Comparison of ENCODE assay signal across 18 cellular contexts in the genomic region with DNA sequence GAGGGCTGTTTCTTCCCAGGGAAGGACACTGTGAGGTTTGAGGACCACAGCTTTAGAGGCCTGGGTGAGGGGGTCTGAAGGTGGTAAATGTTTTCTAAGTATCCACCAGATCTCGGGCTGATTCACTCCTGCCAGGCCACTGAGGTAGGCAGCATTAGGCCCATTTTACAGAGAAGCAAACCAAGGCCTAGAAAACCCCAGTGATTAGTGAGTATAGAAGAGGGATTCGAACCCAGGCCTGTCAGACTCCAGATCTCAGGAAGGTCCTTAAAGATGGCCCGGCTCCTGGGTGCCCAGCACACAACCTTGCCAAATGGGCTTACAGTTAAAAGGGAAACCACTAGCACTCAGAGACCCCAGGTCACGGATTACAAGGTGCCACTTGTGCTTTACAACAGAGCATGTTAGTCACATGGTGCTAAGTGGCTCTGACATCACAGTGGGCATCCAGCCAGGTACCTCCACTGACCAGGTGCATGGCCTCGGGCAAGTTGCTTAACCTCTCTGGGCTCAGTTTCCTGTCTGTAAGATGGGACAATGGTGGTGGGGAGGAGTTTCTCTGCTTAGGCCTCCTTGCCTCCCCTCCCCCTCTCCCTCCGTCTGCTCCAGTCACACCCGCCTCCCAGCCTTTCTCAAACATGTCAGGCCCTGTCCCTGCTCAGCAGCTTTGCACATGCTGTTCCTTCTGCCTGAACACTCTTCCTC. TPM values are rescaled to one million over a fixed set of nuclear protein-coding genes. Genes with fewer than 3 reads are reported as not detected.
DNase-seq lines count a peak whose midpoint lies in the region; ATAC-seq and TF ChIP-seq lines count a peak whose summit lies in the region.
"Had no signal": no experiment of that assay in that cellular context is flagged by ENCODE, and none has a peak within 500 bp of the region (broad histone marks: within the 10 kb centered on the region; RNA-seq: fewer than 3 reads in every experiment).

No MANE protein-coding gene starts in this region.

- no TSS peak for BruUV-seq in PC-3 (replicated peaks; lab: Mats Ljungman, UMichigan)

- no peaks in the 10 kb centered on the region for H3K36me3 ChIP-seq in HEK293 (ENCODE audit: control insufficient read depth in 2 of 2, insufficient read depth in 1 of 2, low read length in 2 of 2)
- no peaks in the 10 kb centered on the region for H3K36me3 ChIP-seq in PC-3 (ENCODE audit: low read depth, low read length)
- no peaks in the 10 kb centered on the region for H3K36me3 ChIP-seq in mesenchymal stem cell (ENCODE audit: control insufficient read depth in 1 of 2, insufficient read depth in 2 of 2, low read depth in 1 of 2, low read length in 2 of 2)
- H3K36me3 ChIP-seq: right atrium auricular region, upper lobe of left lung, WERI-Rb-1 had no signal

- H3K9me3 Mint-ChIP-seq in chondrocyte (ENCODE audit: low read depth): peaks cover 2% of the 10 kb centered on the region

- H3K9me3 ChIP-seq in HEK293 (ENCODE audit: control insufficient read depth, insufficient read depth, low read depth, low read length) (no peaks in the 10 kb centered on the region), PC-3 (ENCODE audit: low read length) (no peaks in the 10 kb centered on the region), mesenchymal stem cell (ENCODE audit: control insufficient read depth, low read length) (peaks cover 3% of the 10 kb centered on the region)
- H3K9me3 ChIP-seq: right atrium auricular region, upper lobe of left lung had no signal

- intact Hi-C loops in PC-3 (cut with micrococcal nuclease): no loop called here

- no peak overlapping the region for H2BK120ac ChIP-seq in mesenchymal stem cell (ENCODE audit: low read depth, low read length)

- 78% methylated on average over 7 of the region's 7 CpGs for WGBS in mesenchymal stem cell

- no peaks in the 10 kb centered on the region for H3K27me3 ChIP-seq in PC-3 (ENCODE audit: low read length)
- H3K27me3 ChIP-seq in mesenchymal stem cell (ENCODE audit: control insufficient read depth in 1 of 2, insufficient read depth in 1 of 2, low read length in 2 of 2): peaks cover 24 to 75% of the 10 kb centered on the region in 2 experiments
- H3K27me3 ChIP-seq: right atrium auricular region, upper lobe of left lung had no signal

- H3K36me3 Mint-ChIP-seq in chondrocyte (ENCODE audit: low read depth): no peaks in the 10 kb centered on the region
- H3K36me3 Mint-ChIP-seq: activated CD8-positive, alpha-beta memory T cell treated with anti-CD3 and anti-CD28 coated beads, Interleukin-2, amount 10 ng/mL, durations not matched to agents 7 days and 5 days had no signal

- no peak for TF ChIP-seq POLR2A in erythroblast (IDR thresholded peaks at IDR 0.05; ENCODE audit: low read length)

- POLR2A ChIA-PET in HEK293 (lab: Yijun Ruan, JAX): no interaction called here
- POLR2A ChIA-PET in PC-3 (lab: Charles Lee; ENCODE audit: unreplicated experiment): no interaction called here

- CTCF ChIA-PET in HEK293 (lab: Yijun Ruan, JAX): no interaction called here
- CTCF ChIA-PET in PC-3 (lab: Charles Lee): no interaction called here

- H3K27ac Mint-ChIP-seq in chondrocyte (ENCODE audit: unreplicated experiment): no peak overlapping the region
- H3K27ac Mint-ChIP-seq: activated CD8-positive, alpha-beta memory T cell treated with anti-CD3 and anti-CD28 coated beads, Interleukin-2, amount 10 ng/mL, durations not matched to agents 7 days and 5 days; endodermal cell had no signal

- H3K79me1 ChIP-seq in mesenchymal stem cell (replicated peaks; ENCODE audit: low read length, poor library complexity, severe bottlenecking): no peaks in the 10 kb centered on the region

- no peak overlapping the region for H3K23ac ChIP-seq in mesenchymal stem cell (ENCODE audit: low read length in 2 of 2)

- TF ChIP-seq CTCF in HEK293 (tag by site-specific recombination; IDR thresholded peaks at IDR 0.05): no peak
- no peak for TF ChIP-seq CTCF in PC-3 (conservative IDR thresholded peaks at IDR 0.05; ENCODE audit: low read depth, low read length)
- TF ChIP-seq CTCF in chondrocyte (IDR thresholded peaks at IDR 0.05): no peak

- H3K14ac ChIP-seq in mesenchymal stem cell (ENCODE audit: low read length in 2 of 2): no peak overlapping the region

- H2BK5ac ChIP-seq in mesenchymal stem cell (ENCODE audit: low read depth, low read length, poor library complexity, severe bottlenecking): no peak overlapping the region

- H3K4me2 ChIP-seq in PC-3 (ENCODE audit: low read length) (no peak overlapping the region), mesenchymal stem cell (ENCODE audit: low read length, poor library complexity, severe bottlenecking) (no peak overlapping the region)

- H3K4me1 Mint-ChIP-seq in chondrocyte (ENCODE audit: low read depth): no peaks in the 10 kb centered on the region
- H3K4me1 Mint-ChIP-seq: activated CD8-positive, alpha-beta memory T cell treated with anti-CD3 and anti-CD28 coated beads, Interleukin-2, amount 10 ng/mL, durations not matched to agents 7 days and 5 days had no signal

- peak; percentile 12 for DNase-seq in NCI-H1105 (lab: John Stamatoyannopoulos, UW)
- no peak for DNase-seq in NCI-H1105 treated with DMSO at 0.1 percent for 48 hours (lab: John Stamatoyannopoulos, UW)
- DNase-seq in PC-3: peak; percentile 55
- DNase-seq in erythroblast (lab: John Stamatoyannopoulos, UW): peak; percentile 19 to 31
- DNase-seq in mesenchymal stem cell: no peak
- no peak for DNase-seq in chondrocyte (ENCODE audit: low spot score)
- DNase-seq: activated CD8-positive, alpha-beta memory T cell treated with anti-CD3 and anti-CD28 coated beads, Interleukin-2, amount 10 ng/mL, durations not matched to agents 7 days and 5 days; DND-41; NCI-H2107; NCI-H774; stimulated activated naive CD8-positive, alpha-beta T cell treated with anti-CD3 and anti-CD28 coated beads, Interleukin-15, Interleukin-2, amounts not matched to agents 100 U/mL and 50 U/mL, for 24 hours; upper lobe of left lung; WERI-Rb-1 had no signal

- no peak overlapping the region for H2BK12ac ChIP-seq in mesenchymal stem cell (ENCODE audit: low read length in 2 of 2)

- no peaks in the 10 kb centered on the region for H3K79me2 ChIP-seq in PC-3 (ENCODE audit: low read length)

- no peak overlapping the region for H4K8ac ChIP-seq in mesenchymal stem cell (ENCODE audit: low read length)

- H3K27ac ChIP-seq in HEK293 (ENCODE audit: extremely low read depth, low read depth, low read length) (no peak overlapping the region), PC-3 (ENCODE audit: low read length) (no peak overlapping the region), mesenchymal stem cell (ENCODE audit: low read length, poor library complexity, severe bottlenecking) (no peak overlapping the region)
- H3K27ac ChIP-seq: right atrium auricular region, upper lobe of left lung, WERI-Rb-1 had no signal

- H3K4me3 Mint-ChIP-seq in chondrocyte (ENCODE audit: unreplicated experiment): no peak overlapping the region
- H3K4me3 Mint-ChIP-seq: activated CD8-positive, alpha-beta memory T cell treated with anti-CD3 and anti-CD28 coated beads, Interleukin-2, amount 10 ng/mL, durations not matched to agents 7 days and 5 days; endodermal cell had no signal

- H2AFZ ChIP-seq in PC-3 (ENCODE audit: low read length) (no peak overlapping the region), mesenchymal stem cell (ENCODE audit: low read depth, low read length) (no peak overlapping the region)

- no peak overlapping the region for H3K18ac ChIP-seq in mesenchymal stem cell (ENCODE audit: low read depth in 1 of 2, low read length in 2 of 2)

- peaks cover 9% of the 10 kb centered on the region for H3K27me3 Mint-ChIP-seq in chondrocyte (ENCODE audit: low read depth)
- H3K27me3 Mint-ChIP-seq: activated CD8-positive, alpha-beta memory T cell treated with anti-CD3 and anti-CD28 coated beads, Interleukin-2, amount 10 ng/mL, durations not matched to agents 7 days and 5 days had no signal

- H3K4me1 ChIP-seq in HEK293 (ENCODE audit: control insufficient read depth, insufficient read depth, low read length) (0 out of 2 replicates have a peak, but pooled peaks cover 5% of the 10 kb centered on the region), PC-3 (ENCODE audit: insufficient read depth, low read length) (no peaks in the 10 kb centered on the region), mesenchymal stem cell (ENCODE audit: control insufficient read depth, insufficient read depth, low read depth, low read length) (no peaks in the 10 kb centered on the region)

- H3K4me3 ChIP-seq in HEK293 (ENCODE audit: low read depth, low read length): no peak overlapping the region
- no peak overlapping the region for H3K4me3 ChIP-seq in PC-3 (ENCODE audit: low read length)
- no peak overlapping the region for H3K4me3 ChIP-seq in mesenchymal stem cell (ENCODE audit: insufficient read depth in 1 of 2, low read depth in 1 of 2, low read length in 2 of 2)
- H3K4me3 ChIP-seq: right atrium auricular region, upper lobe of left lung had no signal

- H3F3A ChIP-seq in PC-3 (ENCODE audit: low read length, unreplicated experiment): no peaks in the 10 kb centered on the region

- no peaks in the 10 kb centered on the region for H4K20me1 ChIP-seq in PC-3 (ENCODE audit: low read length)

- H2AK5ac ChIP-seq in mesenchymal stem cell (ENCODE audit: low read length, severe bottlenecking): no peak overlapping the region

- no peaks in the 10 kb centered on the region for H3K9me2 ChIP-seq in PC-3 (replicated peaks; ENCODE audit: low read length)

- H4K91ac ChIP-seq in mesenchymal stem cell (ENCODE audit: low read length): no peak overlapping the region

- H3K9ac ChIP-seq in PC-3 (ENCODE audit: low read length): no peak overlapping the region
- no peak overlapping the region for H3K9ac ChIP-seq in mesenchymal stem cell (ENCODE audit: low read length)

- H3K4ac ChIP-seq in mesenchymal stem cell (ENCODE audit: low read depth in 1 of 2, low read length in 2 of 2): no peak overlapping the region

- no peak; the same call in 1 of the 2 replicates for ATAC-seq in PC-3
- ATAC-seq in activated CD4-positive, CD25-positive, alpha-beta regulatory T cell treated with anti-CD3 and anti-CD28 coated beads, Interleukin-2, amount 50 U/mL, for 24 hours: no peak
- ATAC-seq: left lobe of liver had no signal

- H2BK15ac ChIP-seq in mesenchymal stem cell (ENCODE audit: low read depth, poor library complexity, severe bottlenecking): no peak overlapping the region

TF ChIP-seq in HEK293, 187 proteins besides CTCF, POLR2A, EP300 and RAD21 (continues in another document):
- TF ChIP-seq ZNF223 (tag by site-specific recombination; IDR thresholded peaks at IDR 0.05) (no peak), BCL11A (tag by site-specific recombination; IDR thresholded peaks at IDR 0.05; ENCODE audit: low read depth) (peak; percentile 69; the same call in 1 of the 2 replicates)

RNA-seq across cellular contexts. Expression of a gene that starts 18.8 kb away (rescaled TPM):
- total RNA-seq in PC-3 (2014; rRNA removed) (12.8 and 17.3 TPM in 2 replicates), chondrocyte (16.2 to 25.6 TPM (median 24.9 TPM) in 3 replicates)
- 40.7 TPM for polyA plus RNA-seq in mesenchymal stem cell (2013, experiment 1 of 2)
- polyA plus RNA-seq in mesenchymal stem cell (2013, experiment 2 of 2): 40.6 TPM
- total RNA-seq: activated CD8-positive, alpha-beta memory T cell treated with anti-CD3 and anti-CD28 coated beads, Interleukin-2, amount 10 ng/mL, durations not matched to agents 7 days and 5 days had no signal

Comparison
In these comparisons a context has a peak if more than half of its experiments do, and no peak if none do; other contexts are left out.
1. DNase-seq: peak in NCI-H1105 (single experiment), PC-3 (single experiment) and erythroblast (2 of 2); none in NCI-H1105 treated with DMSO at 0.1 percent for 48 hours (single experiment), mesenchymal stem cell (single experiment) and chondrocyte (single experiment).